Comparison of ENCODE assay signal across 3 cellular contexts in the genomic region with DNA sequence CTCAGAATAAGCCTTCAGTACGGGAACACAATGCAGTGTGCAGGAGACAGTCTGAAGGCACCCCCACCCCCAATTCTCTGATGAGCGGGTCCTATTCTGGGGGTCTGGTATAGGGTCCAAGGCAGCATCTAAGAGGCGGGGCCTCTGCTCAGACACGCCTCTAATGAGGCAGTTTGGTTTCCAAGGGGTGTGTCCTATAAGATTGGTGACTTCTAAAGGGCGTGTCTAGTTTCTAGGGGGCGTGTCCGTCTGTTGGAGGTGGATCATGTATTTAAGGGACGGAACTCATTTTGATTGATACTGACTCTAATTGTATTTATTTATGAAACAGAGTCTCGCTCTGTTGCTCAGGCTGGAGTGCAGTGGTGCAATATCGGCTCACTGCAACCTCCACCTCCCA.
TF ChIP-seq lines count a peak whose summit lies in the region.

No MANE protein-coding gene starts in this region.

TF ChIP-seq in SK-N-SH treated with all-trans-retinoic acid at 6 μM for 48 hours, 23 proteins besides CTCF, POLR2A, EP300 and RAD21 (continues in another document):
- TF ChIP-seq ISL1 (CRISPR knock-in tag; IDR thresholded peaks at IDR 0.05) (no peak), ZNF8 (CRISPR knock-in tag; IDR thresholded peaks at IDR 0.05) (no peak), TOX (CRISPR knock-in tag; IDR thresholded peaks at IDR 0.05; ENCODE audit: borderline replicate concordance) (no peak), GLIS3 (CRISPR knock-in tag; IDR thresholded peaks at IDR 0.05) (no peak), PPARA (CRISPR knock-in tag; IDR thresholded peaks at IDR 0.05; ENCODE audit: borderline replicate concordance) (no peak), ZFP3 (CRISPR knock-in tag; IDR thresholded peaks at IDR 0.05) (no peak), SNAI2 (CRISPR knock-in tag; IDR thresholded peaks at IDR 0.05) (no peak), ZNF70 (CRISPR knock-in tag; IDR thresholded peaks at IDR 0.05) (no peak), ARNTL (CRISPR knock-in tag; IDR thresholded peaks at IDR 0.05; ENCODE audit: borderline replicate concordance, low read depth) (no peak), ZFP30 (CRISPR knock-in tag; IDR thresholded peaks at IDR 0.05) (no peak), PATZ1 (CRISPR knock-in tag; IDR thresholded peaks at IDR 0.05; ENCODE audit: borderline replicate concordance) (no peak), CSDC2 (CRISPR knock-in tag; IDR thresholded peaks at IDR 0.05) (no peak), CREB5 (CRISPR knock-in tag; IDR thresholded peaks at IDR 0.05; ENCODE audit: low read depth) (no peak), RARB (CRISPR knock-in tag; IDR thresholded peaks at IDR 0.05) (no peak), OSR1 (CRISPR knock-in tag; IDR thresholded peaks at IDR 0.05) (no peak)

TF ChIP-seq in SK-N-SH, 30 proteins besides CTCF, POLR2A, EP300 and RAD21:
- TF ChIP-seq NFIC (IDR thresholded peaks at IDR 0.05; ENCODE audit: borderline replicate concordance) (no peak), FOSL2 (IDR thresholded peaks at IDR 0.05; ENCODE audit: borderline replicate concordance, low read depth) (no peak)

TF ChIP-seq in HEK293T, 16 proteins besides CTCF, POLR2A, EP300 and RAD21:
- TF ChIP-seq, protein P1, sequence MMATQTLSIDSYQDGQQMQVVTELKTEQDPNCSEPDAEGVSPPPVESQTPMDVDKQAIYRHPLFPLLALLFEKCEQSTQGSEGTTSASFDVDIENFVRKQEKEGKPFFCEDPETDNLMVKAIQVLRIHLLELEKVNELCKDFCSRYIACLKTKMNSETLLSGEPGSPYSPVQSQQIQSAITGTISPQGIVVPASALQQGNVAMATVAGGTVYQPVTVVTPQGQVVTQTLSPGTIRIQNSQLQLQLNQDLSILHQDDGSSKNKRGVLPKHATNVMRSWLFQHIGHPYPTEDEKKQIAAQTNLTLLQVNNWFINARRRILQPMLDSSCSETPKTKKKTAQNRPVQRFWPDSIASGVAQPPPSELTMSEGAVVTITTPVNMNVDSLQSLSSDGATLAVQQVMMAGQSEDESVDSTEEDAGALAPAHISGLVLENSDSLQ (IDR thresholded peaks at IDR 0.05): 0 out of 2 replicates have a peak, but pooled peaks have one; percentile 21
- TF ChIP-seq LEF1 (IDR thresholded peaks at IDR 0.05; ENCODE audit: borderline replicate concordance): no peak
- TF ChIP-seq ARNT (IDR thresholded peaks at IDR 0.05): no peak
- no peak for TF ChIP-seq ELF4 (IDR thresholded peaks at IDR 0.05)
